12 cellular contexts compared by ENCODE assay signal in the genomic region with DNA sequence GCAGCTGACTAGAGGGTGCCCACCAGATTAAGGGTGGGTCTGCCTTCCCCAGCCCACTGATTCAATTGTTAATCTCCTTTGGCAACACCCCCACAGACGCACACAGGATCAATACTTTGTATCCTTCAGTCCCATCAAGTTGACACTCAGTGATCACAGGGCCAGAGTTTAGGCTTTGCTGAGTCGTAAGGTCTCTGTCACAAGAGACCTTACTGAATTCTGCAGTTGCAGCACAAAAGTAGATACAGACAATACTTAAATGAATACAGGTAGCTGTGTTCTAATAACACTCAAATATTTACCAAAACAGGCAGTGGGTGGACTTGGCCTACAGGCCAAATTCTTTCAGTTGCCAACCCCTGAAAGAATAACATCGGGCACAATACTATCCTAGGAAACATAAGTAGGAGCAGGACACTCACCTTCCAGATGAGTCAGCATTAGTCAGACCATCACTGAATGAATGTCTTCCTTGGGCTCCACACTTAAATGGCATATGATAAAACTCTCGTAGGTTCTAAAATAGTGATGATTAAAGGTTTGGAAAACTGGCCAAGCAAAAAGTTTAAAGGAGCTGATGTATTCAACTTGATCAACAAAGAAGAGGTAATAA.
A peak's percentile ranks its signal among the peaks of the same experiment; 100 is the strongest.
DNase-seq lines count a peak whose midpoint lies in the region; TF ChIP-seq lines count a peak whose summit lies in the region.
"Had no signal": no experiment of that assay in that cellular context is flagged by ENCODE, and none has a peak within 500 bp of the region (broad histone marks: within the 10 kb centered on the region; RNA-seq: fewer than 3 reads in every experiment).

No MANE protein-coding gene starts in this region.

- no peaks in the 10 kb centered on the region for H3K27me3 ChIP-seq in PC-9 (ENCODE audit: insufficient read depth, low read depth)
- H3K27me3 ChIP-seq in osteoblast (ENCODE audit: insufficient read depth, low read length) = peaks cover 4% of the 10 kb centered on the region

- no peak overlapping the region for H2AFZ ChIP-seq in PC-9
- H2AFZ ChIP-seq in osteoblast (ENCODE audit: low read length) = no peak overlapping the region

- BruUV-seq in PC-9 (replicated peaks; lab: Mats Ljungman, UMichigan) = no TSS peak

- CTCF ChIA-PET in PC-9 (lab: Charles Lee) = interaction anchor here (0.8 kb wide), 1 partner anchor 366 kb away, joined by 6 read pairs; no protein-coding TSS in a partner anchor
- CTCF ChIA-PET in activated naive CD4-positive, alpha-beta T cell treated with anti-CD3 and anti-CD28 coated beads for 36 hours (lab: Charles Lee) = no interaction called here

- no peaks in the 10 kb centered on the region for H3K36me3 Mint-ChIP-seq in activated naive CD4-positive, alpha-beta T cell treated with anti-CD3 and anti-CD28 coated beads for 36 hours (ENCODE audit: low read depth)
- H3K36me3 Mint-ChIP-seq: activated naive CD4-positive, alpha-beta T cell treated with anti-CD3 and anti-CD28 coated beads, Interleukin-2, amount 50 U/mL, for 72 hours; natural killer cell treated with Interleukin-12 subunit alpha and Interleukin-12 subunit beta and Interleukin-15 and Interleukin-18, amount 100 ng/mL, for 72 hours had no signal

- H3K9me3 ChIP-seq in PC-9 (ENCODE audit: insufficient read depth, low read depth) (no peaks in the 10 kb centered on the region), osteoblast (ENCODE audit: low read depth, low read length) (no peaks in the 10 kb centered on the region)

- H3K36me3 ChIP-seq in PC-9 (ENCODE audit: low read depth) (no peaks in the 10 kb centered on the region), osteoblast (ENCODE audit: insufficient read depth, low read length) (no peaks in the 10 kb centered on the region)

- no peaks in the 10 kb centered on the region for H3K9me3 Mint-ChIP-seq in activated naive CD4-positive, alpha-beta T cell treated with anti-CD3 and anti-CD28 coated beads for 36 hours
- H3K9me3 Mint-ChIP-seq: activated naive CD4-positive, alpha-beta T cell treated with anti-CD3 and anti-CD28 coated beads, Interleukin-2, amount 50 U/mL, for 72 hours; stimulated activated naive CD8-positive, alpha-beta T cell treated with anti-CD3 and anti-CD28 coated beads, Interleukin-15, Interleukin-2, amounts not matched to agents 100 ng/mL and 50 ng/mL, for 24 hours had no signal

- H4K20me1 ChIP-seq in PC-9 (ENCODE audit: insufficient read depth) (no peaks in the 10 kb centered on the region), osteoblast (ENCODE audit: insufficient read depth, low read length) (no peaks in the 10 kb centered on the region)

- no peaks in the 10 kb centered on the region for H3K27me3 Mint-ChIP-seq in activated naive CD4-positive, alpha-beta T cell treated with anti-CD3 and anti-CD28 coated beads for 36 hours (ENCODE audit: low read depth)
- H3K27me3 Mint-ChIP-seq: natural killer cell treated with Interleukin-12 subunit alpha and Interleukin-12 subunit beta and Interleukin-15 and Interleukin-18, amount 100 ng/mL, for 72 hours; stimulated activated naive CD8-positive, alpha-beta T cell treated with anti-CD3 and anti-CD28 coated beads, Interleukin-15, Interleukin-2, amounts not matched to agents 100 ng/mL and 50 ng/mL, for 24 hours had no signal

- POLR2A ChIA-PET in PC-9 (lab: Charles Lee; ENCODE audit: unreplicated experiment) = interaction anchor here (0.6 to 0.7 kb wide), 3 partner anchors 171 to 511 kb away, joined by 4 to 13 read pairs (median 10); no protein-coding TSS in a partner anchor

- H3K4me1 Mint-ChIP-seq in activated naive CD4-positive, alpha-beta T cell treated with anti-CD3 and anti-CD28 coated beads for 36 hours (ENCODE audit: low read depth) = no peaks in the 10 kb centered on the region

- H3K4me1 ChIP-seq in PC-9 (replicated peaks; ENCODE audit: insufficient read depth) (peaks cover 23% of the 10 kb centered on the region), osteoblast (ENCODE audit: insufficient read depth, low read length) (peaks cover 27% of the 10 kb centered on the region)

- peak; percentile 95 for DNase-seq in ELR (ENCODE audit: low read depth)
- peak; percentile 56 to 84 for DNase-seq in PC-9
- DNase-seq in epithelial cell of prostate (ENCODE audit: low read depth, low spot score) = peak; percentile 73
- no peak for DNase-seq in osteoblast (ENCODE audit: insufficient read length, low spot score, missing footprints)
- DNase-seq in NCI-H146 (lab: John Stamatoyannopoulos, UW) = no peak
- no peak for DNase-seq in NCI-H748 treated with DMSO at 0.1 percent for 48 hours (lab: John Stamatoyannopoulos, UW)
- no peak for DNase-seq in occipital lobe (lab: John Stamatoyannopoulos, UW)
- no peak for DNase-seq in activated naive CD4-positive, alpha-beta T cell treated with anti-CD3 and anti-CD28 coated beads for 36 hours

- H3K4me2 ChIP-seq in PC-9 (peak overlapping the region; percentile 8), osteoblast (ENCODE audit: insufficient read depth, low read length) (peak overlapping the region; percentile 48)

- peaks cover 15% of the 10 kb centered on the region; the same call in 1 of the 2 replicates for H3F3A ChIP-seq in PC-9 (ENCODE audit: insufficient read depth, low read depth)

- H3K79me2 ChIP-seq in PC-9 (ENCODE audit: low read depth) (no peaks in the 10 kb centered on the region), osteoblast (ENCODE audit: insufficient read depth, low read length) (no peaks in the 10 kb centered on the region)

- intact Hi-C loops in PC-9 (cut with micrococcal nuclease; ENCODE audit: unreplicated experiment) = loop anchor here (2.0 kb wide), 2 partner anchors 171 to 179 kb away; no protein-coding TSS in a partner anchor
- intact Hi-C loops in activated naive CD4-positive, alpha-beta T cell treated with anti-CD3 and anti-CD28 coated beads for 36 hours (cut with micrococcal nuclease) = no loop called here

- H3K4me3 Mint-ChIP-seq in activated naive CD4-positive, alpha-beta T cell treated with anti-CD3 and anti-CD28 coated beads for 36 hours = no peak overlapping the region
- H3K4me3 Mint-ChIP-seq: natural killer cell treated with Interleukin-12 subunit alpha and Interleukin-12 subunit beta and Interleukin-15 and Interleukin-18, amount 100 ng/mL, for 72 hours; stimulated activated naive CD8-positive, alpha-beta T cell treated with anti-CD3 and anti-CD28 coated beads, Interleukin-15, Interleukin-2, amounts not matched to agents 100 ng/mL and 50 ng/mL, for 24 hours had no signal

- no peak overlapping the region for H3K4me3 ChIP-seq in PC-9
- no peak overlapping the region for H3K4me3 ChIP-seq in osteoblast (ENCODE audit: insufficient read depth, low read length)
- H3K4me3 ChIP-seq: SK-N-MC had no signal

- H3K27ac Mint-ChIP-seq in activated naive CD4-positive, alpha-beta T cell treated with anti-CD3 and anti-CD28 coated beads for 36 hours = no peak overlapping the region
- H3K27ac Mint-ChIP-seq: activated naive CD4-positive, alpha-beta T cell treated with anti-CD3 and anti-CD28 coated beads, Interleukin-2, amount 50 U/mL, for 72 hours; natural killer cell treated with Interleukin-12 subunit alpha and Interleukin-12 subunit beta and Interleukin-15 and Interleukin-18, amount 100 ng/mL, for 72 hours; stimulated activated naive CD8-positive, alpha-beta T cell treated with anti-CD3 and anti-CD28 coated beads, Interleukin-15, Interleukin-2, amounts not matched to agents 100 ng/mL and 50 ng/mL, for 24 hours had no signal

- no peaks in the 10 kb centered on the region for H3K9me2 ChIP-seq in PC-9 (ENCODE audit: insufficient read depth)

- peak overlapping the region; percentile 43 for H3K27ac ChIP-seq in PC-9
- peak overlapping the region; percentile 16 for H3K27ac ChIP-seq in epithelial cell of prostate
- H3K27ac ChIP-seq in osteoblast (ENCODE audit: low read depth, low read length) = no peak overlapping the region
- H3K27ac ChIP-seq: SK-N-MC had no signal

- TF ChIP-seq CTCF in PC-9 (conservative IDR thresholded peaks at IDR 0.05) (no peak), osteoblast (IDR thresholded peaks at IDR 0.05; ENCODE audit: extremely low read depth, low read depth, low read length) (no peak)

Comparison
In these comparisons a context has a peak if more than half of its experiments do, and no peak if none do; other contexts are left out.
1. DNase-seq: peak in ELR (single experiment), PC-9 (2 of 2) and epithelial cell of prostate (single experiment); none in osteoblast (single experiment), NCI-H146 (single experiment), NCI-H748 treated with DMSO at 0.1 percent for 48 hours (single experiment), occipital lobe (single experiment) and activated naive CD4-positive, alpha-beta T cell treated with anti-CD3 and anti-CD28 coated beads for 36 hours (single experiment).